In genomic region chr21:15065381-15066230, GRCh38 we compare ENCODE assay signal across 1 cellular context.
A peak's percentile ranks its signal among the peaks of the same experiment; 100 is the strongest.
TF ChIP-seq lines count a peak whose summit lies in the region.

No MANE protein-coding gene starts in this region.

TF ChIP-seq in HepG2, 621 proteins besides CTCF, POLR2A, EP300 and RAD21 (continued from another document and continues in another):
- TF ChIP-seq ZMYM4 (CRISPR knock-in tag; IDR thresholded peaks at IDR 0.05) (peak; percentile 4; the same call in 1 of the 2 replicates), CCDC6 (CRISPR knock-in tag; IDR thresholded peaks at IDR 0.05) (peak; percentile 3; the same call in 1 of the 2 replicates), TCF12 (IDR thresholded peaks at IDR 0.05) (no peak), TCF12 (CRISPR knock-in tag; IDR thresholded peaks at IDR 0.05) (0 out of 2 replicates have a peak, but pooled peaks have one; percentile 2), AKAP8 (CRISPR knock-in tag; IDR thresholded peaks at IDR 0.05) (0 out of 2 replicates have a peak, but pooled peaks have one; percentile 34), SPEN (CRISPR knock-in tag; IDR thresholded peaks at IDR 0.05; ENCODE audit: low read depth) (peak; percentile 29; the same call in 1 of the 2 replicates), MED1 (CRISPR knock-in tag; IDR thresholded peaks at IDR 0.05) (0 out of 2 replicates have a peak, but pooled peaks have one; percentile 19), ZC3H13 (CRISPR knock-in tag; IDR thresholded peaks at IDR 0.05) (peak; percentile 81; the same call in 1 of the 2 replicates), ZNF275 (CRISPR knock-in tag; IDR thresholded peaks at IDR 0.05; ENCODE audit: borderline replicate concordance) (0 out of 2 replicates have a peak, but pooled peaks have one; percentile 38), MIER3 (CRISPR knock-in tag; IDR thresholded peaks at IDR 0.05; ENCODE audit: borderline replicate concordance) (0 out of 2 replicates have a peak, but pooled peaks have one; percentile 18), ZNF746 (CRISPR knock-in tag; IDR thresholded peaks at IDR 0.05) (peak; percentile 30; the same call in 1 of the 2 replicates), CREM (IDR thresholded peaks at IDR 0.05) (peak; percentile 30; the same call in 1 of the 2 replicates), CREM (CRISPR knock-in tag; IDR thresholded peaks at IDR 0.05) (no peak), TAF1 (CRISPR knock-in tag; IDR thresholded peaks at IDR 0.05) (peak; percentile 26), ZSCAN9 (CRISPR knock-in tag; IDR thresholded peaks at IDR 0.05; ENCODE audit: borderline replicate concordance) (no peak), ZFY (CRISPR knock-in tag; IDR thresholded peaks at IDR 0.05) (no peak), HMGXB4 (CRISPR knock-in tag; IDR thresholded peaks at IDR 0.05; ENCODE audit: borderline replicate concordance in 1 of 2, low read depth in 1 of 2) (peak in 1 of 2 experiments; percentile 43; a peak in 2 of 4 replicates), ZHX2 (IDR thresholded peaks at IDR 0.05; ENCODE audit: low read depth) (no peak), ZHX2 (CRISPR knock-in tag; IDR thresholded peaks at IDR 0.05; ENCODE audit: borderline replicate concordance) (no peak), ZNF205 (CRISPR knock-in tag; IDR thresholded peaks at IDR 0.05) (0 out of 2 replicates have a peak, but pooled peaks have one; percentile 17), MTA1 (CRISPR knock-in tag; IDR thresholded peaks at IDR 0.05; ENCODE audit: borderline replicate concordance) (peak; percentile 37; the same call in 1 of the 2 replicates), DPF2 (CRISPR knock-in tag; IDR thresholded peaks at IDR 0.05; ENCODE audit: borderline replicate concordance, low read depth) (no peak), ZFP90 (CRISPR knock-in tag; IDR thresholded peaks at IDR 0.05; ENCODE audit: borderline replicate concordance) (peak; percentile 22; the same call in 1 of the 2 replicates), THAP11 (CRISPR knock-in tag; IDR thresholded peaks at IDR 0.05) (no peak), POGK (CRISPR knock-in tag; conservative IDR thresholded peaks at IDR 0.05) (peak; percentile 9; the same call in 1 of the 2 replicates), SOX13 (IDR thresholded peaks at IDR 0.05) (no peak), SOX13 (CRISPR knock-in tag; conservative IDR thresholded peaks at IDR 0.05 in 1 of 2, IDR thresholded peaks at IDR 0.05 in 1 of 2) (peak in 1 of 2 experiments; percentile 30; a peak in 1 of 4 replicates), ZSCAN20 (CRISPR knock-in tag; IDR thresholded peaks at IDR 0.05; ENCODE audit: borderline replicate concordance) (no peak), SOX5 (CRISPR knock-in tag; IDR thresholded peaks at IDR 0.05; ENCODE audit: borderline replicate concordance) (0 out of 2 replicates have a peak, but pooled peaks have one; percentile 4), KDM4B (CRISPR knock-in tag; IDR thresholded peaks at IDR 0.05) (peak; percentile 18; the same call in 1 of the 2 replicates), ZNF781 (CRISPR knock-in tag; IDR thresholded peaks at IDR 0.05; ENCODE audit: borderline replicate concordance, not compliant biosample characterization) (peak; percentile 47), HNF1B (CRISPR knock-in tag; IDR thresholded peaks at IDR 0.05) (0 out of 2 replicates have a peak, but pooled peaks have one; percentile 22), KMT2B (CRISPR knock-in tag; IDR thresholded peaks at IDR 0.05) (peak; percentile 59), ZNF761 (CRISPR knock-in tag; conservative IDR thresholded peaks at IDR 0.05) (peak; percentile 77; the same call in 1 of the 2 replicates), ZNF543 (CRISPR knock-in tag; IDR thresholded peaks at IDR 0.05) (0 out of 2 replicates have a peak, but pooled peaks have one; percentile 17), MAX (IDR thresholded peaks at IDR 0.05) (0 out of 2 replicates have a peak, but pooled peaks have one; percentile 33), MTERF4 (CRISPR knock-in tag; IDR thresholded peaks at IDR 0.05) (peak; percentile 27; the same call in 1 of the 2 replicates), PHF8 (CRISPR knock-in tag; IDR thresholded peaks at IDR 0.05) (peak; percentile 14; the same call in 1 of the 2 replicates), ZC3H4 (CRISPR knock-in tag; IDR thresholded peaks at IDR 0.05; ENCODE audit: borderline replicate concordance) (0 out of 2 replicates have a peak, but pooled peaks have one; percentile 19), REPIN1 (CRISPR knock-in tag; IDR thresholded peaks at IDR 0.05; ENCODE audit: borderline replicate concordance, low read depth) (no peak), HOXA5 (CRISPR knock-in tag; IDR thresholded peaks at IDR 0.05) (0 out of 2 replicates have a peak, but pooled peaks have one; percentile 19), AGO1 (IDR thresholded peaks at IDR 0.05; ENCODE audit: low read depth, low read length, poor library complexity, severe bottlenecking) (peak; percentile 40), GATAD2A (CRISPR knock-in tag; IDR thresholded peaks at IDR 0.05) (peak; percentile 30; the same call in 1 of the 2 replicates), PRMT3 (CRISPR knock-in tag; IDR thresholded peaks at IDR 0.05; ENCODE audit: borderline replicate concordance, low read depth) (0 out of 2 replicates have a peak, but pooled peaks have one; percentile 18), ATF3 (CRISPR knock-in tag; IDR thresholded peaks at IDR 0.05) (peak; percentile 30; the same call in 1 of the 2 replicates), ZNF441 (CRISPR knock-in tag; IDR thresholded peaks at IDR 0.05; ENCODE audit: borderline replicate concordance) (peak; percentile 40; the same call in 1 of the 2 replicates), GABPB1 (CRISPR knock-in tag; IDR thresholded peaks at IDR 0.05) (peak; percentile 7; the same call in 1 of the 2 replicates), RXRA (CRISPR knock-in tag; IDR thresholded peaks at IDR 0.05) (0 out of 2 replicates have a peak, but pooled peaks have one; percentile 25), KLF16 (CRISPR knock-in tag; IDR thresholded peaks at IDR 0.05) (no peak)
